ENCODE assay signal across 11 cellular contexts in the genomic region with DNA sequence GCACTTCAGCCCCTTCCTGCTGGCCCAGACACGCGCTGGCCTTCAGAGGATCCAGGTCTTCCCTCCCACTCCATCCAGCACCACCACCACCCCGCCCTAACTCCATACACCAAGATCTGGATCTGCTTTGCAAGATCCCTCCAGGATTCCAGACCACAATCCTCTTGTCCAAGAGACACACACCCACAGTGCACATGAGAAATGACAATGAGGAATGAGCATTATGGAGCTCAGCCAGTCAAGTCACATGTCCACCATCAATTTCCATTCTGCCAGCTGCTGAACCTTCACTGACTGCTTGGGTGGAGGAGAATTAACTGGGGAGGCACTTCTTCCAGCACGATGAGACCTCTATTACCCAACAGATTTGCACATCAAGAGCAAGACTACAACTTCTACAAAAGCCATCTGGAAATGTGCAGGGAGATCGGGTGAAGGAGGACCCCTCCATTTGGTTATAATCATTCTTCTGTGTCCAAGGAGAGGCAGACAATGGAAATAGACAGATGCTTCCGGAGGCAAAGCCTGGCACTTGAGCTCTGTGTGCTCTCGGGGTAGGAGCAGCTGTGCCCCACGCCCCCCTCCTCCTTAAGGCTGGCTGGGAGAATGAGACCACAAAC. TPM values are rescaled to one million over a fixed set of nuclear protein-coding genes. Genes with fewer than 3 reads are reported as not detected.
DNase-seq lines count a peak whose midpoint lies in the region; ATAC-seq and TF ChIP-seq lines count a peak whose summit lies in the region.
"Had no signal": no experiment of that assay in that cellular context is flagged by ENCODE, and none has a peak within 500 bp of the region (broad histone marks: within the 10 kb centered on the region; RNA-seq: fewer than 3 reads in every experiment).

No MANE protein-coding gene starts in this region.

- peak; percentile 87 for DNase-seq in GM03348 (ENCODE audit: low spot score)
- peak; percentile 90 for DNase-seq in NCI-H524 treated with DMSO at 0.1 percent for 48 hours (lab: John Stamatoyannopoulos, UW)
- DNase-seq in fibroblast of villous mesenchyme (ENCODE audit: low read depth), result peak; percentile 15
- DNase-seq in putamen (ENCODE audit: low spot score), result peak; percentile 74
- DNase-seq in coronary artery (ENCODE audit: low spot score), result no peak
- DNase-seq in activated CD4-positive, alpha-beta T cell treated with anti-CD3 and anti-CD28 coated beads, Interleukin-2, amount 50 U/mL, for 4 hours, result no peak
- DNase-seq: islet precursor cell, T-helper 9 cell had no signal

- H3K27ac ChIP-seq in coronary artery, result peak overlapping the region in 1 of 2 donors; percentile 31
- H3K27ac ChIP-seq: KMS-11 had no signal

- no peak for TF ChIP-seq CTCF in fibroblast of villous mesenchyme (IDR thresholded peaks at IDR 0.05; ENCODE audit: insufficient read depth, low read depth, low read length)
- no peak for TF ChIP-seq CTCF in coronary artery (IDR thresholded peaks at IDR 0.05)

- ATAC-seq in HG02763 (IDR thresholded peaks at IDR 0.05; ENCODE audit: unreplicated experiment) (no peak), GM18520 (IDR thresholded peaks at IDR 0.05; ENCODE audit: unreplicated experiment) (no peak)

- H3K4me3 ChIP-seq in fibroblast of villous mesenchyme (ENCODE audit: low read depth, low read length) (no peak overlapping the region), coronary artery (no peak overlapping the region)

RNA-seq across cellular contexts. Expression of a gene that starts 12.3 kb away (rescaled TPM):
- total RNA-seq in fibroblast of villous mesenchyme, result not detected in 2 replicates

Comparison
In these comparisons a context has a peak if more than half of its experiments do, and no peak if none do; other contexts are left out.
1. DNase-seq: peak in GM03348 (single experiment), NCI-H524 treated with DMSO at 0.1 percent for 48 hours (single experiment), fibroblast of villous mesenchyme (single experiment) and putamen (single experiment); none in coronary artery (single experiment) and activated CD4-positive, alpha-beta T cell treated with anti-CD3 and anti-CD28 coated beads, Interleukin-2, amount 50 U/mL, for 4 hours (0 of 2).